Comparison of ENCODE assay signal across 7 cellular contexts in genomic region chr14:96362071-96362964, GRCh38. TPM values are rescaled to one million over a fixed set of nuclear protein-coding genes. Genes with fewer than 3 reads are reported as not detected.
DNase-seq lines count a peak whose midpoint lies in the region; ATAC-seq and TF ChIP-seq lines count a peak whose summit lies in the region.

No MANE protein-coding gene starts in this region.

- peak overlapping the region; percentile 98 for H3K4me3 ChIP-seq in lung

- H3K4me1 ChIP-seq in lung (ENCODE audit: control insufficient read depth in 2 of 2, insufficient read depth in 2 of 2, low read length in 2 of 2), result peaks cover 3 to 9% of the 10 kb centered on the region in 2 donors

- H3K36me3 ChIP-seq in lung (ENCODE audit: control insufficient read depth in 2 of 2, insufficient read depth in 2 of 2, low read length in 2 of 2), result no peaks in the 10 kb centered on the region

- H3K27ac ChIP-seq in lung (ENCODE audit: low read depth in 1 of 2, low read length in 1 of 2), result peak overlapping the region; percentile 93 to 97

- TF ChIP-seq CTCF in lung (IDR thresholded peaks at IDR 0.05; ENCODE audit: control extremely low read depth, extremely low read depth), result no peak

- peak; percentile 28 for TF ChIP-seq POLR2A in GM18505 (IDR thresholded peaks at IDR 0.05; ENCODE audit: borderline replicate concordance, extremely low read depth, insufficient read depth, insufficient read length)

- no peaks in the 10 kb centered on the region for H3K9me3 ChIP-seq in lung (ENCODE audit: control insufficient read depth in 2 of 2, insufficient read depth in 1 of 2, low read length in 1 of 2)

- peak; percentile 8 for ATAC-seq in GM18505 (IDR thresholded peaks at IDR 0.05; ENCODE audit: unreplicated experiment)
- ATAC-seq in HG02973 (IDR thresholded peaks at IDR 0.05; ENCODE audit: unreplicated experiment), result peak; percentile 36
- ATAC-seq in lung (ENCODE audit: insufficient read depth, low FRiP score), result no peak

- 1% methylated on average over 27 of the region's 27 CpGs for WGBS in lung, 2 donors

- DNase-seq in NCI-H345 treated with DMSO at 0.1 percent for 48 hours (lab: John Stamatoyannopoulos, UW; ENCODE audit: unreplicated experiment), result peak; percentile 42
- DNase-seq in activated CD4-positive, alpha-beta T cell treated with anti-CD3 and anti-CD28 coated beads for 48 hours, result peak; percentile 64
- DNase-seq in dermis microvascular lymphatic vessel endothelial cell (ENCODE audit: low read depth in 2 of 2), result peak; percentile 69 to 75
- peak; percentile 60 for DNase-seq in lung (ENCODE audit: low spot score)
- peak; percentile 6 to 13 for DNase-seq in stimulated activated CD8-positive, alpha-beta memory T cell treated with anti-CD3 and anti-CD28 coated beads, Interleukin-2, amount 100 ng/mL, for 1 hour (ENCODE audit: low read depth in 2 of 2)

- no peaks in the 10 kb centered on the region for H3K27me3 ChIP-seq in lung (ENCODE audit: control insufficient read depth, insufficient read depth)

RNA-seq across cellular contexts. Expression of gene ATG2B, which starts 0.8 kb away (rescaled TPM):
- 15.5 and 19.2 TPM in 2 replicates for total RNA-seq in dermis microvascular lymphatic vessel endothelial cell
- 10 to 100 TPM; 21.7 to 64.3 TPM for total RNA-seq in lung
- polyA plus RNA-seq in lung, result 1 to 10 TPM; 3.6 to 4.8 TPM

RNA-seq across cellular contexts. Expression of gene GSKIP, which starts 1.0 kb away (rescaled TPM):
- total RNA-seq in dermis microvascular lymphatic vessel endothelial cell, result 21.6 and 23.3 TPM in 2 replicates
- total RNA-seq in lung, result 10 to 100 TPM; 14.8 to 20.6 TPM
- 10 to 100 TPM in 1 of 2 donors, 1 to 10 TPM in 1; 8.2 to 15.2 TPM for polyA plus RNA-seq in lung

RNA-seq across cellular contexts. Expression of gene AK7, which starts 29.6 kb away (rescaled TPM):
- total RNA-seq in dermis microvascular lymphatic vessel endothelial cell (0.64 and 1.0 TPM in 2 replicates), lung (10 to 100 TPM; 14.8 to 21.4 TPM)
- 1 to 10 TPM; 5.2 to 6.8 TPM for polyA plus RNA-seq in lung

Comparison
In these comparisons a context has a peak if more than half of its experiments do, and no peak if none do; other contexts are left out.
1. DNase-seq: peak in every context shown above with its lines; median percentile 72 in dermis microvascular lymphatic vessel endothelial cell; 64 in activated CD4-positive, alpha-beta T cell treated with anti-CD3 and anti-CD28 coated beads for 48 hours; 60 in lung; 42 in NCI-H345 treated with DMSO at 0.1 percent for 48 hours; 10 in stimulated activated CD8-positive, alpha-beta memory T cell treated with anti-CD3 and anti-CD28 coated beads, Interleukin-2, amount 100 ng/mL, for 1 hour.